Comparison of ENCODE assay signal across 1 cellular context in genomic region chr16:66751135-66751991, GRCh38.
TF ChIP-seq lines count a peak whose summit lies in the region.

TSS of gene DYNC1LI2 (minus strand) at chr16:66751609. CDS start at chr16:66751591, 18 bp downstream.

TF ChIP-seq in GM12878, 131 proteins besides CTCF, POLR2A, EP300 and RAD21 (continued from another document and continues in another):
- TF ChIP-seq, protein P1, sequence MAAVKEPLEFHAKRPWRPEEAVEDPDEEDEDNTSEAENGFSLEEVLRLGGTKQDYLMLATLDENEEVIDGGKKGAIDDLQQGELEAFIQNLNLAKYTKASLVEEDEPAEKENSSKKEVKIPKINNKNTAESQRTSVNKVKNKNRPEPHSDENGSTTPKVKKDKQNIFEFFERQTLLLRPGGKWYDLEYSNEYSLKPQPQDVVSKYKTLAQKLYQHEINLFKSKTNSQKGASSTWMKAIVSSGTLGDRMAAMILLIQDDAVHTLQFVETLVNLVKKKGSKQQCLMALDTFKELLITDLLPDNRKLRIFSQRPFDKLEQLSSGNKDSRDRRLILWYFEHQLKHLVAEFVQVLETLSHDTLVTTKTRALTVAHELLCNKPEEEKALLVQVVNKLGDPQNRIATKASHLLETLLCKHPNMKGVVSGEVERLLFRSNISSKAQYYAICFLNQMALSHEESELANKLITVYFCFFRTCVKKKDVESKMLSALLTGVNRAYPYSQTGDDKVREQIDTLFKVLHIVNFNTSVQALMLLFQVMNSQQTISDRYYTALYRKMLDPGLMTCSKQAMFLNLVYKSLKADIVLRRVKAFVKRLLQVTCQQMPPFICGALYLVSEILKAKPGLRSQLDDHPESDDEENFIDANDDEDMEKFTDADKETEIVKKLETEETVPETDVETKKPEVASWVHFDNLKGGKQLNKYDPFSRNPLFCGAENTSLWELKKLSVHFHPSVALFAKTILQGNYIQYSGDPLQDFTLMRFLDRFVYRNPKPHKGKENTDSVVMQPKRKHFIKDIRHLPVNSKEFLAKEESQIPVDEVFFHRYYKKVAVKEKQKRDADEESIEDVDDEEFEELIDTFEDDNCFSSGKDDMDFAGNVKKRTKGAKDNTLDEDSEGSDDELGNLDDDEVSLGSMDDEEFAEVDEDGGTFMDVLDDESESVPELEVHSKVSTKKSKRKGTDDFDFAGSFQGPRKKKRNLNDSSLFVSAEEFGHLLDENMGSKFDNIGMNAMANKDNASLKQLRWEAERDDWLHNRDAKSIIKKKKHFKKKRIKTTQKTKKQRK (IDR thresholded peaks at IDR 0.05; ENCODE audit: low read depth, low read length), result no peak
- TF ChIP-seq POLR2AphosphoS5 (IDR thresholded peaks at IDR 0.05; ENCODE audit: low read length) (peak; percentile 65; the same call in 1 of the 2 replicates), NR2C1 (IDR thresholded peaks at IDR 0.05) (peak; percentile 55), EED (IDR thresholded peaks at IDR 0.05; ENCODE audit: low read depth) (no peak), ASH2L (IDR thresholded peaks at IDR 0.05; ENCODE audit: borderline replicate concordance, low read depth) (peak; percentile 62; the same call in 1 of the 2 replicates), ZBED1 (IDR thresholded peaks at IDR 0.05; ENCODE audit: borderline replicate concordance) (no peak), CEBPB (IDR thresholded peaks at IDR 0.05; ENCODE audit: borderline replicate concordance in 1 of 2, low read depth in 2 of 2, low read length in 2 of 2) (no peak), NR2C2 (IDR thresholded peaks at IDR 0.05; ENCODE audit: borderline replicate concordance, control insufficient read depth, insufficient read length, low read depth) (no peak), TBL1XR1 (IDR thresholded peaks at IDR 0.05; ENCODE audit: low read depth, low read length) (peak; percentile 35; the same call in 1 of the 2 replicates), IKZF1 (conservative IDR thresholded peaks at IDR 0.05) (peak; percentile 93), ETV6 (conservative IDR thresholded peaks at IDR 0.05 in 1 of 2, IDR thresholded peaks at IDR 0.05 in 1 of 2; ENCODE audit: borderline replicate concordance in 1 of 2, low read depth in 1 of 2) (no peak), EZH2 (IDR thresholded peaks at IDR 0.05; ENCODE audit: borderline replicate concordance, control insufficient read depth, low read depth, low read length) (no peak), BHLHE40 (IDR thresholded peaks at IDR 0.05; ENCODE audit: borderline replicate concordance in 1 of 2, low read depth in 2 of 2, low read length in 1 of 2) (peak in 1 of 2 experiments; percentile 80; a peak in 2 of 4 replicates), MLLT1 (IDR thresholded peaks at IDR 0.05) (no peak), BACH1 (IDR thresholded peaks at IDR 0.05; ENCODE audit: borderline replicate concordance) (peak; percentile 94), IRF4 (IDR thresholded peaks at IDR 0.05; ENCODE audit: low read depth, low read length) (no peak), SPI1 (IDR thresholded peaks at IDR 0.05; ENCODE audit: borderline replicate concordance, insufficient read depth, low read depth, low read length) (no peak), BCLAF1 (IDR thresholded peaks at IDR 0.05) (no peak), CBX3 (IDR thresholded peaks at IDR 0.05; ENCODE audit: borderline replicate concordance, low read depth) (no peak), GABPA (IDR thresholded peaks at IDR 0.05; ENCODE audit: low read depth) (no peak), RBBP5 (conservative IDR thresholded peaks at IDR 0.05) (no peak), ZNF274 (IDR thresholded peaks at IDR 0.05; ENCODE audit: insufficient read depth, insufficient read length) (no peak), SMC3 (IDR thresholded peaks at IDR 0.05; ENCODE audit: borderline replicate concordance, low read length) (peak; percentile 26), ATF2 (IDR thresholded peaks at IDR 0.05; ENCODE audit: low read length) (no peak), SMAD1 (IDR thresholded peaks at IDR 0.05; ENCODE audit: low read depth, partially characterized antibody) (no peak), SREBF1 (IDR thresholded peaks at IDR 0.05; ENCODE audit: low read length) (0 out of 2 replicates have a peak, but pooled peaks have one; percentile 21), RAD51 (IDR thresholded peaks at IDR 0.05) (no peak), BMI1 (IDR thresholded peaks at IDR 0.05; ENCODE audit: borderline replicate concordance) (no peak), ZNF24 (IDR thresholded peaks at IDR 0.05) (no peak), CHD2 (IDR thresholded peaks at IDR 0.05; ENCODE audit: borderline replicate concordance, low read depth, low read length) (0 out of 2 replicates have a peak, but pooled peaks have one; percentile 14), MEF2B (IDR thresholded peaks at IDR 0.05; ENCODE audit: partially characterized antibody, poor library complexity, severe bottlenecking) (no peak), ZNF384 (IDR thresholded peaks at IDR 0.05; ENCODE audit: borderline replicate concordance, low read depth, low read length) (no peak), NFIC (IDR thresholded peaks at IDR 0.05; ENCODE audit: low read depth, low read length) (no peak), BCL11A (IDR thresholded peaks at IDR 0.05; ENCODE audit: low read depth, low read length) (0 out of 2 replicates have a peak, but pooled peaks have one; percentile 20), LARP7 (IDR thresholded peaks at IDR 0.05) (peak; percentile 100), FOXK2 (IDR thresholded peaks at IDR 0.05) (no peak)
- TF ChIP-seq, protein P2, sequence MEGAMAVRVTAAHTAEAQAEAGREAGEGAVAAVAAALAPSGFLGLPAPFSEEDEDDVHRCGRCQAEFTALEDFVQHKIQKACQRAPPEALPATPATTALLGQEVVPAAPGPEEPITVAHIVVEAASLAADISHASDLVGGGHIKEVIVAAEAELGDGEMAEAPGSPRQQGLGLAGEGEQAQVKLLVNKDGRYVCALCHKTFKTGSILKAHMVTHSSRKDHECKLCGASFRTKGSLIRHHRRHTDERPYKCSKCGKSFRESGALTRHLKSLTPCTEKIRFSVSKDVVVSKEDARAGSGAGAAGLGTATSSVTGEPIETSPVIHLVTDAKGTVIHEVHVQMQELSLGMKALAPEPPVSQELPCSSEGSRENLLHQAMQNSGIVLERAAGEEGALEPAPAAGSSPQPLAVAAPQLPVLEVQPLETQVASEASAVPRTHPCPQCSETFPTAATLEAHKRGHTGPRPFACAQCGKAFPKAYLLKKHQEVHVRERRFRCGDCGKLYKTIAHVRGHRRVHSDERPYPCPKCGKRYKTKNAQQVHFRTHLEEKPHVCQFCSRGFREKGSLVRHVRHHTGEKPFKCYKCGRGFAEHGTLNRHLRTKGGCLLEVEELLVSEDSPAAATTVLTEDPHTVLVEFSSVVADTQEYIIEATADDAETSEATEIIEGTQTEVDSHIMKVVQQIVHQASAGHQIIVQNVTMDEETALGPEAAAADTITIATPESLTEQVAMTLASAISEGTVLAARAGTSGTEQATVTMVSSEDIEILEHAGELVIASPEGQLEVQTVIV (IDR thresholded peaks at IDR 0.05; ENCODE audit: borderline replicate concordance, partially characterized antibody), result no peak
- TF ChIP-seq, protein P3, sequence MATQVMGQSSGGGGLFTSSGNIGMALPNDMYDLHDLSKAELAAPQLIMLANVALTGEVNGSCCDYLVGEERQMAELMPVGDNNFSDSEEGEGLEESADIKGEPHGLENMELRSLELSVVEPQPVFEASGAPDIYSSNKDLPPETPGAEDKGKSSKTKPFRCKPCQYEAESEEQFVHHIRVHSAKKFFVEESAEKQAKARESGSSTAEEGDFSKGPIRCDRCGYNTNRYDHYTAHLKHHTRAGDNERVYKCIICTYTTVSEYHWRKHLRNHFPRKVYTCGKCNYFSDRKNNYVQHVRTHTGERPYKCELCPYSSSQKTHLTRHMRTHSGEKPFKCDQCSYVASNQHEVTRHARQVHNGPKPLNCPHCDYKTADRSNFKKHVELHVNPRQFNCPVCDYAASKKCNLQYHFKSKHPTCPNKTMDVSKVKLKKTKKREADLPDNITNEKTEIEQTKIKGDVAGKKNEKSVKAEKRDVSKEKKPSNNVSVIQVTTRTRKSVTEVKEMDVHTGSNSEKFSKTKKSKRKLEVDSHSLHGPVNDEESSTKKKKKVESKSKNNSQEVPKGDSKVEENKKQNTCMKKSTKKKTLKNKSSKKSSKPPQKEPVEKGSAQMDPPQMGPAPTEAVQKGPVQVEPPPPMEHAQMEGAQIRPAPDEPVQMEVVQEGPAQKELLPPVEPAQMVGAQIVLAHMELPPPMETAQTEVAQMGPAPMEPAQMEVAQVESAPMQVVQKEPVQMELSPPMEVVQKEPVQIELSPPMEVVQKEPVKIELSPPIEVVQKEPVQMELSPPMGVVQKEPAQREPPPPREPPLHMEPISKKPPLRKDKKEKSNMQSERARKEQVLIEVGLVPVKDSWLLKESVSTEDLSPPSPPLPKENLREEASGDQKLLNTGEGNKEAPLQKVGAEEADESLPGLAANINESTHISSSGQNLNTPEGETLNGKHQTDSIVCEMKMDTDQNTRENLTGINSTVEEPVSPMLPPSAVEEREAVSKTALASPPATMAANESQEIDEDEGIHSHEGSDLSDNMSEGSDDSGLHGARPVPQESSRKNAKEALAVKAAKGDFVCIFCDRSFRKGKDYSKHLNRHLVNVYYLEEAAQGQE (IDR thresholded peaks at IDR 0.05; ENCODE audit: low read depth, low read length), result no peak
- TF ChIP-seq, protein P4, sequence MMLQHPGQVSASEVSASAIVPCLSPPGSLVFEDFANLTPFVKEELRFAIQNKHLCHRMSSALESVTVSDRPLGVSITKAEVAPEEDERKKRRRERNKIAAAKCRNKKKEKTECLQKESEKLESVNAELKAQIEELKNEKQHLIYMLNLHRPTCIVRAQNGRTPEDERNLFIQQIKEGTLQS (IDR thresholded peaks at IDR 0.05; ENCODE audit: borderline replicate concordance, extremely low read depth, low read depth, low read length), result no peak; the same call in 1 of the 2 replicates
- TF ChIP-seq, protein P5, sequence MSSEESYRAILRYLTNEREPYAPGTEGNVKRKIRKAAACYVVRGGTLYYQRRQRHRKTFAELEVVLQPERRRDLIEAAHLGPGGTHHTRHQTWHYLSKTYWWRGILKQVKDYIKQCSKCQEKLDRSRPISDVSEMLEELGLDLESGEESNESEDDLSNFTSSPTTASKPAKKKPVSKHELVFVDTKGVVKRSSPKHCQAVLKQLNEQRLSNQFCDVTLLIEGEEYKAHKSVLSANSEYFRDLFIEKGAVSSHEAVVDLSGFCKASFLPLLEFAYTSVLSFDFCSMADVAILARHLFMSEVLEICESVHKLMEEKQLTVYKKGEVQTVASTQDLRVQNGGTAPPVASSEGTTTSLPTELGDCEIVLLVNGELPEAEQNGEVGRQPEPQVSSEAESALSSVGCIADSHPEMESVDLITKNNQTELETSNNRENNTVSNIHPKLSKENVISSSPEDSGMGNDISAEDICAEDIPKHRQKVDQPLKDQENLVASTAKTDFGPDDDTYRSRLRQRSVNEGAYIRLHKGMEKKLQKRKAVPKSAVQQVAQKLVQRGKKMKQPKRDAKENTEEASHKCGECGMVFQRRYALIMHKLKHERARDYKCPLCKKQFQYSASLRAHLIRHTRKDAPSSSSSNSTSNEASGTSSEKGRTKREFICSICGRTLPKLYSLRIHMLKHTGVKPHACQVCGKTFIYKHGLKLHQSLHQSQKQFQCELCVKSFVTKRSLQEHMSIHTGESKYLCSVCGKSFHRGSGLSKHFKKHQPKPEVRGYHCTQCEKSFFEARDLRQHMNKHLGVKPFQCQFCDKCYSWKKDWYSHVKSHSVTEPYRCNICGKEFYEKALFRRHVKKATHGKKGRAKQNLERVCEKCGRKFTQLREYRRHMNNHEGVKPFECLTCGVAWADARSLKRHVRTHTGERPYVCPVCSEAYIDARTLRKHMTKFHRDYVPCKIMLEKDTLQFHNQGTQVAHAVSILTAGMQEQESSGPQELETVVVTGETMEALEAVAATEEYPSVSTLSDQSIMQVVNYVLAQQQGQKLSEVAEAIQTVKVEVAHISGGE (CRISPR knock-in tag; IDR thresholded peaks at IDR 0.05), result no peak
- TF ChIP-seq, protein P6, sequence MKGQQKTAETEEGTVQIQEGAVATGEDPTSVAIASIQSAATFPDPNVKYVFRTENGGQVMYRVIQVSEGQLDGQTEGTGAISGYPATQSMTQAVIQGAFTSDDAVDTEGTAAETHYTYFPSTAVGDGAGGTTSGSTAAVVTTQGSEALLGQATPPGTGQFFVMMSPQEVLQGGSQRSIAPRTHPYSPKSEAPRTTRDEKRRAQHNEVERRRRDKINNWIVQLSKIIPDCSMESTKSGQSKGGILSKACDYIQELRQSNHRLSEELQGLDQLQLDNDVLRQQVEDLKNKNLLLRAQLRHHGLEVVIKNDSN (IDR thresholded peaks at IDR 0.05; ENCODE audit: borderline replicate concordance, extremely low read length, insufficient read depth, low read depth, low read length), result no peak
